ENCODE assay signal across 12 cellular contexts in the genomic region with DNA sequence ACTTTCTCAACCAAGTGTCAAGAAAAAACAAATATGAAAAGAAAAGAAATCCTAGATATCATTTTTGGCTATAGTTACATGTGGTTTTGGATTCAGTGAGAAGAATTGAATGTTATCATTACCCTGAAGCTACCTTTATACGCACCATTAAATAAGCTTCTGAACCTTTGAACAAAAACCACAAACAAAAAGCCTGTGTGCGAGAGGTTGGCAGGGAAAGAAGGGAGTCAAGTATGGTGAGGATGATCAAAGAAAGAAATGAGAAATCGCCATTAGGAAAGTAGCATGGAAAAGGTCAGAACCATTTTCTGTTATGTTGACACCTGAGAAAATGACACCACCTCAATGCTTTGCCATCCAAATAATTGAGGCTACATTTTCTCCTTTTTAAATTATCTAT. TPM values are rescaled to one million over a fixed set of nuclear protein-coding genes. Genes with fewer than 3 reads are reported as not detected.
DNase-seq lines count a peak whose midpoint lies in the region; ATAC-seq, FAIRE-seq and TF ChIP-seq lines count a peak whose summit lies in the region.
"Had no signal": no experiment of that assay in that cellular context is flagged by ENCODE, and none has a peak within 500 bp of the region (broad histone marks: within the 10 kb centered on the region; RNA-seq: fewer than 3 reads in every experiment).

No MANE protein-coding gene starts in this region.

- no peaks in the 10 kb centered on the region for H3K36me3 Mint-ChIP-seq in activated T-cell treated with anti-CD3 and anti-CD28 coated beads, Interleukin-2, amount 50 U/mL, for 4 hours (ENCODE audit: insufficient read depth)

- no peaks in the 10 kb centered on the region for H3K9me1 ChIP-seq in endothelial cell of umbilical vein (replicated peaks; ENCODE audit: control insufficient read depth, extremely low read depth, insufficient read depth, low read length)

- H3K9me3 ChIP-seq in A673 (ENCODE audit: low read depth, low read length, poor library complexity, severe bottlenecking) (no peaks in the 10 kb centered on the region), GM23248 (ENCODE audit: low read depth) (no peaks in the 10 kb centered on the region), endothelial cell of umbilical vein (replicated peaks; ENCODE audit: control insufficient read depth, insufficient read depth, low read length) (no peaks in the 10 kb centered on the region), suprapubic skin (no peaks in the 10 kb centered on the region)
- H3K9me3 ChIP-seq: mucosa of descending colon had no signal

- peaks cover 30% of the 10 kb centered on the region for H3K79me2 ChIP-seq in GM23248 (ENCODE audit: insufficient read depth)
- H3K79me2 ChIP-seq in endothelial cell of umbilical vein (ENCODE audit: control insufficient read depth, insufficient read depth, low read length), result peaks cover 41% of the 10 kb centered on the region

- H3K27me3 Mint-ChIP-seq in activated T-cell treated with anti-CD3 and anti-CD28 coated beads, Interleukin-2, amount 50 U/mL, for 4 hours (ENCODE audit: low read depth), result no peaks in the 10 kb centered on the region

- intact Hi-C loops in A673 (cut with micrococcal nuclease; ENCODE audit: unreplicated experiment) (loop anchor here (5.0 kb wide), 1 partner anchor 314 kb away; no protein-coding TSS in a partner anchor), endothelial cell of umbilical vein (cut with micrococcal nuclease) (loop anchor here (2.0 to 10.0 kb wide), 5 partner anchors 65 to 631 kb away; no protein-coding TSS in a partner anchor)

- no peaks in the 10 kb centered on the region for H3K27me3 ChIP-seq in A673 (replicated peaks; ENCODE audit: insufficient read depth, low read depth, low read length, poor library complexity)
- H3K27me3 ChIP-seq in GM23248 (replicated peaks; ENCODE audit: insufficient read depth), result no peaks in the 10 kb centered on the region
- no peaks in the 10 kb centered on the region for H3K27me3 ChIP-seq in endothelial cell of umbilical vein (ENCODE audit: control insufficient read depth in 2 of 2, insufficient read depth in 2 of 2, low read length in 2 of 2)
- no peaks in the 10 kb centered on the region for H3K27me3 ChIP-seq in suprapubic skin

- POLR2A ChIA-PET in A673 (lab: Charles Lee; ENCODE audit: low non-redundant PET) (no interaction called here), endothelial cell of umbilical vein (lab: Charles Lee) (no interaction called here)

- H3K4me3 Mint-ChIP-seq in activated T-cell treated with anti-CD3 and anti-CD28 coated beads, Interleukin-2, amount 50 U/mL, for 4 hours, result no peak overlapping the region

- no peak for FAIRE-seq in endothelial cell of umbilical vein (lab: Jason Lieb, UNC)

- H2AFZ ChIP-seq in GM23248 (peak overlapping the region; percentile 60; the same call in 1 of the 2 replicates), endothelial cell of umbilical vein (ENCODE audit: low read depth, low read length) (peak overlapping the region; percentile 77)

- dilution Hi-C loops in endothelial cell of umbilical vein (cut with MboI; ENCODE audit: extremely low pct_ligation_motif_present, low sequenced_read_pairs), result no loop called here

- no peak for ATAC-seq in activated T-cell treated with anti-CD3 and anti-CD28 coated beads, Interleukin-2, amount 50 U/mL, for 4 hours
- ATAC-seq: mucosa of descending colon; stimulated activated naive CD8-positive, alpha-beta T cell treated with anti-CD3 and anti-CD28 coated beads, Interleukin-15, Interleukin-2, amounts not matched to agents 100 U/mL and 50 U/mL, for 24 hours had no signal

- WGBS in GM23248 (ENCODE audit: low coverage in 1 of 2, low lambda C conversion rate in 2 of 2, missing lambda C conversion rate in 2 of 2), 2 experiments, result 99 to 100% methylated on average over 3 of the region's 3 CpGs
- 74% methylated on average over 3 of the region's 3 CpGs for WGBS in suprapubic skin

- no peak for TF ChIP-seq EP300 in suprapubic skin (IDR thresholded peaks at IDR 0.05)

- H3K9ac ChIP-seq in GM23248 (peak overlapping the region; percentile 95), endothelial cell of umbilical vein (replicated peaks; ENCODE audit: extremely low read depth, insufficient read depth, low read length) (peak overlapping the region; percentile 100)

- H3K4me2 ChIP-seq in GM23248 (ENCODE audit: unreplicated experiment), result peak overlapping the region; percentile 89
- H3K4me2 ChIP-seq in endothelial cell of umbilical vein (ENCODE audit: insufficient read depth, low read length), result peak overlapping the region; percentile 98

- BruUV-seq in A673 (replicated peaks; lab: Mats Ljungman, UMichigan) (no TSS peak), endothelial cell of umbilical vein (replicated peaks; lab: Mats Ljungman, UMichigan) (no TSS peak)

- H3K36me3 ChIP-seq in A673 (ENCODE audit: insufficient read depth, low read length, poor library complexity, severe bottlenecking), result peaks cover 8% of the 10 kb centered on the region
- no peaks in the 10 kb centered on the region for H3K36me3 ChIP-seq in GM23248 (ENCODE audit: low read depth)
- no peaks in the 10 kb centered on the region for H3K36me3 ChIP-seq in endothelial cell of umbilical vein (ENCODE audit: control insufficient read depth in 2 of 2, extremely low read depth in 1 of 2, insufficient read depth in 2 of 2, low read length in 2 of 2)
- H3K36me3 ChIP-seq in suprapubic skin, result no peaks in the 10 kb centered on the region

- peaks cover 36% of the 10 kb centered on the region for H3F3A ChIP-seq in GM23248 (ENCODE audit: insufficient read depth)

- H3K9me3 Mint-ChIP-seq in activated T-cell treated with anti-CD3 and anti-CD28 coated beads, Interleukin-2, amount 50 U/mL, for 4 hours, result no peaks in the 10 kb centered on the region

- H3K4me1 Mint-ChIP-seq in activated T-cell treated with anti-CD3 and anti-CD28 coated beads, Interleukin-2, amount 50 U/mL, for 4 hours (ENCODE audit: low read depth), result peaks cover 14% of the 10 kb centered on the region

- H3K4me1 ChIP-seq in A673 (ENCODE audit: insufficient read depth, low read length, poor library complexity, severe bottlenecking), result peaks cover 39% of the 10 kb centered on the region
- peaks cover 19% of the 10 kb centered on the region for H3K4me1 ChIP-seq in GM23248 (ENCODE audit: insufficient read depth)
- H3K4me1 ChIP-seq in endothelial cell of umbilical vein (ENCODE audit: control insufficient read depth, extremely low read depth, insufficient read depth, low read length), result peaks cover 13% of the 10 kb centered on the region
- peaks cover 9% of the 10 kb centered on the region for H3K4me1 ChIP-seq in suprapubic skin

- TF ChIP-seq POLR2A in endothelial cell of umbilical vein (IDR thresholded peaks at IDR 0.05; ENCODE audit: low read depth, low read length), result no peak
- no peak for TF ChIP-seq POLR2A in suprapubic skin (IDR thresholded peaks at IDR 0.05)

- DNase-seq in A673 (ENCODE audit: low spot score), result no peak
- DNase-seq in GM23248, result no peak
- DNase-seq in NCI-H748 (lab: John Stamatoyannopoulos, UW; ENCODE audit: unreplicated experiment), result peak; percentile 42
- DNase-seq in endothelial cell of umbilical vein (ENCODE audit: low read depth, low spot score), result no peak
- DNase-seq in activated T-cell treated with anti-CD3 and anti-CD28 coated beads, Interleukin-2, amount 50 U/mL, for 4 hours, result no peak
- DNase-seq in COLO829 (ENCODE audit: low spot score), result no peak
- no peak for DNase-seq in suprapubic skin (ENCODE audit: low spot score in 2 of 2)
- DNase-seq in cerebellar cortex (ENCODE audit: low spot score), result no peak
- DNase-seq: cerebellar nuclear complex; mucosa of descending colon; MV-4-11; stimulated activated naive CD8-positive, alpha-beta T cell treated with anti-CD3 and anti-CD28 coated beads, Interleukin-15, Interleukin-2, amounts not matched to agents 100 U/mL and 50 U/mL, for 24 hours had no signal

- H3K4me3 ChIP-seq in A673 (ENCODE audit: low read depth, low read length, poor library complexity, severe bottlenecking) (no peak overlapping the region), GM23248 (no peak overlapping the region), endothelial cell of umbilical vein (replicated peaks in 1 of 3; ENCODE audit: insufficient read depth in 1 of 3, low read depth in 1 of 3, low read length in 3 of 3) (no peak overlapping the region), suprapubic skin (no peak overlapping the region)
- H3K4me3 ChIP-seq: mucosa of descending colon had no signal

- H3K9me2 ChIP-seq in GM23248 (ENCODE audit: insufficient read depth), result no peaks in the 10 kb centered on the region

- H4K20me1 ChIP-seq in GM23248 (ENCODE audit: insufficient read depth) (no peaks in the 10 kb centered on the region), endothelial cell of umbilical vein (replicated peaks; ENCODE audit: control insufficient read depth, extremely low read depth, insufficient read depth, low read length) (no peaks in the 10 kb centered on the region)

- in situ Hi-C loops in GM23248 (cut with MboI), result no loop called here

- CTCF ChIA-PET in A673 (lab: Charles Lee) (no interaction called here), endothelial cell of umbilical vein (lab: Charles Lee) (interaction anchor here (1.0 to 1.6 kb wide), 2 partner anchors 8 to 61 kb away, joined by 4 to 5 read pairs; no protein-coding TSS in a partner anchor)

- TF ChIP-seq CTCF in A673 (conservative IDR thresholded peaks at IDR 0.05; ENCODE audit: low read depth, low read length) (no peak), endothelial cell of umbilical vein (IDR thresholded peaks at IDR 0.05; ENCODE audit: extremely low read depth in 1 of 2, insufficient read depth in 1 of 2, low read depth in 1 of 2, low read length in 2 of 2) (no peak), suprapubic skin (IDR thresholded peaks at IDR 0.05) (no peak)

- H3K27ac ChIP-seq in A673 (ENCODE audit: low read depth, low read length, poor library complexity, severe bottlenecking) (peak overlapping the region; percentile 98), GM23248 (peak overlapping the region; percentile 98), endothelial cell of umbilical vein (ENCODE audit: insufficient read depth, low read depth, low read length) (peak overlapping the region; percentile 96), suprapubic skin (no peak overlapping the region)

RNA-seq across cellular contexts. Expression of a gene that starts 1.2 kb away (rescaled TPM):
- total RNA-seq in A673 (2021), result 40.6 and 43.8 TPM in 2 replicates
- 67.2 and 72.3 TPM in 2 replicates for total RNA-seq in GM23248 (2014; rRNA removed; shearing (Covaris generic))
- 19.6 and 20.6 TPM in 2 replicates for polyA plus RNA-seq in GM23248 (2016; fragmentation: Nextera tagmentation; extraction: Ambion mirVana)
- total RNA-seq in endothelial cell of umbilical vein, result 79.3 and 82.7 TPM in 2 replicates
- 22.8 and 28.4 TPM in 2 replicates for polyA plus RNA-seq in endothelial cell of umbilical vein
- 19.6 and 23.6 TPM in 2 replicates for polyA plus RNA-seq in endothelial cell of umbilical vein (2011; cell fraction: cytosol; rRNA removed)
- polyA plus RNA-seq in endothelial cell of umbilical vein (2011; cell fraction: nucleus; rRNA removed), result 65.9 and 76.9 TPM in 2 replicates
- 39.1 and 58.9 TPM in 2 replicates for polyA plus RNA-seq in endothelial cell of umbilical vein (2012)
- polyA minus RNA-seq in endothelial cell of umbilical vein, result 263 and 304 TPM in 2 replicates
- polyA minus RNA-seq in endothelial cell of umbilical vein (2011; cell fraction: cytosol; rRNA and poly(A)+ RNA removed), result 59.9 TPM
- polyA minus RNA-seq in endothelial cell of umbilical vein (2011; cell fraction: nucleus; rRNA and poly(A)+ RNA removed), result 162 and 225 TPM in 2 replicates
- total RNA-seq in activated T-cell treated with anti-CD3 and anti-CD28 coated beads, Interleukin-2, amount 50 U/mL, for 4 hours, result 1 to 10 TPM in 2 of 3 donors, under 1 TPM in 1; 0.63 to 1.2 (median 1.0) TPM
- 1 to 10 TPM in 2 of 4 donors, under 1 TPM in 2; 0.48 to 2.1 (median 1.2) TPM for total RNA-seq in suprapubic skin

Comparison
In these comparisons a context has a peak if more than half of its experiments do, and no peak if none do; other contexts are left out.
1. RNA of a gene that starts 1.2 kb away (total RNA-seq): 79.3 to 82.7 TPM in endothelial cell of umbilical vein, 67.2 to 72.3 TPM in GM23248 and 40.6 to 43.8 TPM in A673; 0.48 to 2.1 TPM in suprapubic skin and 0.63 to 1.2 TPM in activated T-cell treated with anti-CD3 and anti-CD28 coated beads, Interleukin-2, amount 50 U/mL, for 4 hours; every median in the first group is over 10 times any median in the second.